ENCODE assay signal across 17 cellular contexts in the genomic region with DNA sequence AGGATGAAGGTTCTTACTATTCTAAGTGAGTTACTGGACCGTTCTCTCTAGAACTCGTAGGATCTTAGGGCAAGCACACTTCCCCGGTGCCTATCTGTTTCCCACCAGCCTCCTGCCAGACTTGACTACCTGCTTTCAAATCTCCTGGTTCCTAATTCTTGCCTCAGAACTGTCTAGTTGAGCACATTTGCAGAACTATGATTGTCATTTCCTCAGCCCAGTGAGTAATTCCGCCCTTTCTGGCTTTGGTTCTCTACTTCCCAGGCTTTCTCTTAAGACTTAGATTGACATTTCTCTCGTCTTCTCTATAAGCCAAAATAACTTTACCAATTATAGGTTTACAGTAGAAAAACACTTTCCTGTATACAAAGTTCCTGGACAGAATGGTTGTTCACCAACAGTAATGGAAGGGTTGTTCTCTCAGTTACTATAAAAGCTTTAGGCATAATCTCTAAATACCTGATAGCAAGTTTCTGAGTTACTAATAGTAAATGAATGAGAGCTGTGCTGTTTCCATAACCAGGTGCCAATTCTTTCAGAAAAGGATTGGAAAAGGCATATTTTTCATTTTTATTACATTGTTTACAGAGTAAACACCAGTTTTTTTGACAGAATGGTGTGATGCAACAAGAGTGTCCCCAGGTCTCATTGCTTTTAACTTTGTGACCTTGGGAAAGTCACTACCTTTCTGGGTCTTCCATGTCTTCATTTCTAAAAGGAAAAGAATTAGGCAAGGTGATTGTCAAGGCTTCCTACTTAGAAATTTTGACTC. TPM values are rescaled to one million over a fixed set of nuclear protein-coding genes. Genes with fewer than 3 reads are reported as not detected.
DNase-seq lines count a peak whose midpoint lies in the region; ATAC-seq, FAIRE-seq and TF ChIP-seq lines count a peak whose summit lies in the region.
"Had no signal": no experiment of that assay in that cellular context is flagged by ENCODE, and none has a peak within 500 bp of the region (broad histone marks: within the 10 kb centered on the region; RNA-seq: fewer than 3 reads in every experiment).

No MANE protein-coding gene starts in this region.

- H3K79me2 ChIP-seq in HepG2 (ENCODE audit: insufficient read depth, low read length) (no peaks in the 10 kb centered on the region), osteoblast (ENCODE audit: insufficient read depth, low read length) (no peaks in the 10 kb centered on the region)

- no peak for TF ChIP-seq POLR2A in HepG2 (IDR thresholded peaks at IDR 0.05; ENCODE audit: insufficient read depth in 1 of 2, low read depth in 2 of 2, low read length in 2 of 2)
- no peak for TF ChIP-seq POLR2A in right lobe of liver (IDR thresholded peaks at IDR 0.05)

- no peak for TF ChIP-seq CTCF in HepG2 (CRISPR knock-in tag; IDR thresholded peaks at IDR 0.05)
- TF ChIP-seq CTCF in right lobe of liver (IDR thresholded peaks at IDR 0.05) = no peak
- no peak for TF ChIP-seq CTCF in osteoblast (IDR thresholded peaks at IDR 0.05; ENCODE audit: extremely low read depth, low read depth, low read length)

- TF ChIP-seq EP300 in HepG2 (IDR thresholded peaks at IDR 0.05; ENCODE audit: low read depth in 2 of 2, low read length in 2 of 2) (no peak), HepG2 (CRISPR knock-in tag; IDR thresholded peaks at IDR 0.05; ENCODE audit: borderline replicate concordance) (no peak)

- CTCF ChIA-PET in HepG2 (lab: Yijun Ruan, JAX; ENCODE audit: low intra/inter-chr PET ratio, low total read pairs) = no interaction called here

- no peak overlapping the region for H3K4me2 ChIP-seq in HepG2 (ENCODE audit: low read depth, low read length)
- H3K4me2 ChIP-seq in osteoblast (ENCODE audit: insufficient read depth, low read length) = no peak overlapping the region
- H3K4me2 ChIP-seq: GM23338 had no signal

- 94% methylated on average over 5 of the region's 5 CpGs for whole genome bisulfite sequencing in HepG2 (ENCODE audit: low lambda C conversion rate)
- 98% methylated on average over 5 of the region's 5 CpGs for WGBS in right lobe of liver (ENCODE audit: insufficient coverage, low coverage, low lambda C conversion rate, missing lambda C conversion rate)
- WGBS in aorta, 2 donors = 76% methylated on average over 5 of the region's 5 CpGs

- peaks cover 4 to 31% of the 10 kb centered on the region in 2 experiments; a peak in 4 of 5 replicates for H3K36me3 ChIP-seq in HepG2 (replicated peaks in 1 of 2; ENCODE audit: control insufficient read depth in 1 of 2, insufficient read depth in 2 of 2, low read length in 2 of 2)
- no peaks in the 10 kb centered on the region for H3K36me3 ChIP-seq in right lobe of liver
- H3K36me3 ChIP-seq in osteoblast (ENCODE audit: insufficient read depth, low read length) = no peaks in the 10 kb centered on the region
- peaks cover 1 to 3% of the 10 kb centered on the region in 2 donors for H3K36me3 ChIP-seq in aorta (ENCODE audit: control insufficient read depth in 1 of 2, insufficient read depth in 2 of 2, low read length in 1 of 2)

- no peak for DNase-seq in HepG2 (ENCODE audit: low spot score)
- DNase-seq in right lobe of liver = no peak
- DNase-seq in dermis blood vessel endothelial cell = peak; percentile 33
- DNase-seq in osteoblast (ENCODE audit: insufficient read length, low spot score, missing footprints) = no peak
- DNase-seq in NCI-H446 treated with DMSO at 0.1 percent for 48 hours (lab: John Stamatoyannopoulos, UW) = no peak
- DNase-seq in aorta = no peak
- DNase-seq in NCI-H2029 (lab: John Stamatoyannopoulos, UW) = no peak
- DNase-seq: Caco-2; CD8-positive, alpha-beta memory T cell; H7; KBM-7 had no signal

- H3K27ac ChIP-seq in HepG2 (ENCODE audit: extremely low read length, insufficient read depth, low read length) (no peak overlapping the region), right lobe of liver (no peak overlapping the region), osteoblast (ENCODE audit: low read depth, low read length) (peak overlapping the region; percentile 5), aorta (ENCODE audit: low read depth in 1 of 2, low read length in 2 of 2) (peak overlapping the region in 1 of 2 donors; percentile 25)
- H3K27ac ChIP-seq: 22Rv1, HL-60 had no signal

- H2AFZ ChIP-seq in HepG2 (ENCODE audit: low read length) (no peak overlapping the region), osteoblast (ENCODE audit: low read length) (no peak overlapping the region)
- H2AFZ ChIP-seq: GM23338 had no signal

- POLR2A ChIA-PET in HepG2 (lab: Yijun Ruan, JAX) = no interaction called here

- ATAC-seq in HepG2 (no peak), right lobe of liver (no peak), aorta (ENCODE audit: low FRiP score) (no peak), GM18861 (IDR thresholded peaks at IDR 0.05; ENCODE audit: unreplicated experiment) (no peak)
- ATAC-seq: GM12878, GM23338 had no signal

- H3K27me3 ChIP-seq in HepG2 (ENCODE audit: control insufficient read depth in 1 of 2, insufficient read depth in 2 of 2, low read length in 2 of 2) = no peaks in the 10 kb centered on the region
- H3K27me3 ChIP-seq in right lobe of liver = no peaks in the 10 kb centered on the region
- no peaks in the 10 kb centered on the region for H3K27me3 ChIP-seq in osteoblast (ENCODE audit: insufficient read depth, low read length)
- no peaks in the 10 kb centered on the region for H3K27me3 ChIP-seq in aorta (ENCODE audit: control insufficient read depth in 1 of 2, insufficient read depth in 2 of 2, low read length in 1 of 2)

- no TSS peak for BruUV-seq in HepG2 (replicated peaks; lab: Mats Ljungman, UMichigan)

- H4K20me1 ChIP-seq in HepG2 (ENCODE audit: insufficient read depth, low read length) (peaks cover 2% of the 10 kb centered on the region; the same call in 1 of the 2 replicates), osteoblast (ENCODE audit: insufficient read depth, low read length) (no peaks in the 10 kb centered on the region)

- TF ChIP-seq RAD21 in HepG2 (CRISPR knock-in tag; IDR thresholded peaks at IDR 0.05) = no peak

- H3K9me3 ChIP-seq in HepG2 (ENCODE audit: low read length) (no peaks in the 10 kb centered on the region), right lobe of liver (no peaks in the 10 kb centered on the region), osteoblast (ENCODE audit: low read depth, low read length) (no peaks in the 10 kb centered on the region), aorta (ENCODE audit: control insufficient read depth, low read length) (no peaks in the 10 kb centered on the region)
- H3K9me3 ChIP-seq: Caco-2 had no signal

- FAIRE-seq in HepG2 (lab: Jason Lieb, UNC) = no peak
- FAIRE-seq: GM12878, GM18507 had no signal

- intact Hi-C loops in HepG2 (cut with micrococcal nuclease; ENCODE audit: unreplicated experiment) (no loop called here), right lobe of liver (cut with DNase I) (no loop called here), aorta (cut with DNase I) (loop anchor here (5.0 to 10.0 kb wide), 5 partner anchors 42 to 194 kb away; a partner anchor contains a TSS)

- in situ Hi-C loops in HepG2 (cut with HindIII; ENCODE audit: extremely low pct_ligation_motif_present, low pct_unique_long_range_greater_than_20kb) = loop anchor here (10.0 kb wide), 1 partner anchor 194 kb away; no protein-coding TSS in a partner anchor

- no peak overlapping the region for H3K9ac ChIP-seq in HepG2 (ENCODE audit: insufficient read depth, low read depth, low read length)

- H3K4me3 ChIP-seq in HepG2 (replicated peaks in 1 of 3; ENCODE audit: insufficient read depth in 1 of 3, low read depth in 2 of 3, low read length in 3 of 3) (no peak overlapping the region), right lobe of liver (no peak overlapping the region), osteoblast (ENCODE audit: insufficient read depth, low read length) (no peak overlapping the region), aorta (ENCODE audit: low read length in 2 of 2) (no peak overlapping the region)
- H3K4me3 ChIP-seq: GM12878, GM23338 had no signal

- H3K4me1 ChIP-seq in HepG2 (ENCODE audit: insufficient read depth, low read length) = peaks cover 7% of the 10 kb centered on the region
- H3K4me1 ChIP-seq in right lobe of liver = peaks cover 0 to 17% (median 0%) of the 10 kb centered on the region in 4 donors
- H3K4me1 ChIP-seq in osteoblast (ENCODE audit: insufficient read depth, low read length) = peaks cover 16% of the 10 kb centered on the region
- no peaks in the 10 kb centered on the region for H3K4me1 ChIP-seq in aorta (ENCODE audit: control insufficient read depth in 1 of 2, insufficient read depth in 2 of 2, low read length in 2 of 2)
- H3K4me1 ChIP-seq: Caco-2 had no signal

RNA-seq across cellular contexts. Expression of a gene that starts 41.1 kb away (rescaled TPM):
- 26.4 and 32.5 TPM in 2 replicates for total RNA-seq in HepG2 (2016; rRNA removed; fragmentation: Illumina TruSeq; extraction: Trizol)
- total RNA-seq in HepG2 (2016; cell fraction: cytosol; rRNA removed; fragmentation: Illumina TruSeq; extraction: Trizol; ENCODE audit: low read depth) = 9.2 and 11.0 TPM in 2 replicates
- total RNA-seq in HepG2 (2016; cell fraction: insoluble cytoplasmic fraction; rRNA removed; fragmentation: Illumina TruSeq; extraction: Trizol) = 22.6 and 30.8 TPM in 2 replicates
- total RNA-seq in HepG2 (2016; cell fraction: membrane; rRNA removed; fragmentation: Illumina TruSeq; extraction: Trizol) = 20.5 and 24.2 TPM in 2 replicates
- 29.3 and 30.9 TPM in 2 replicates for total RNA-seq in HepG2 (2016; cell fraction: nucleus; rRNA removed; fragmentation: Illumina TruSeq; extraction: Trizol)
- 11.1 and 12.5 TPM in 2 replicates for polyA plus RNA-seq in HepG2 (2011; rRNA removed)
- polyA plus RNA-seq in HepG2 (2011; cell fraction: cytosol; rRNA removed) = 4.8 and 7.6 TPM in 2 replicates
- 14.1 and 14.5 TPM in 2 replicates for polyA plus RNA-seq in HepG2 (2011; cell fraction: nucleus; rRNA removed)
- 12.0 and 14.3 TPM in 2 replicates for polyA plus RNA-seq in HepG2 (2012)
- polyA plus RNA-seq in HepG2 (2016; cell fraction: cytosol; fragmentation: Illumina TruSeq; extraction: Trizol; ENCODE audit: low read depth) = 4.6 and 5.2 TPM in 2 replicates
- polyA plus RNA-seq in HepG2 (2016; cell fraction: insoluble cytoplasmic fraction; fragmentation: Illumina TruSeq; extraction: Trizol; ENCODE audit: low read depth) = 20.6 and 20.9 TPM in 2 replicates
- polyA plus RNA-seq in HepG2 (2016; cell fraction: membrane; fragmentation: Illumina TruSeq; extraction: Trizol; ENCODE audit: low read depth) = 10.8 and 11.4 TPM in 2 replicates
- 18.0 and 18.2 TPM in 2 replicates for polyA plus RNA-seq in HepG2 (2016; cell fraction: nucleus; fragmentation: Illumina TruSeq; extraction: Trizol; ENCODE audit: insufficient read depth, low read depth)
- 4.2 and 13.4 TPM in 2 replicates for polyA minus RNA-seq in HepG2 (2011; rRNA and poly(A)+ RNA removed; ENCODE audit: low replicate concordance)
- 10.9 and 14.0 TPM in 2 replicates for polyA minus RNA-seq in HepG2 (2011; cell fraction: cytosol; rRNA and poly(A)+ RNA removed)
- polyA minus RNA-seq in HepG2 (2011; cell fraction: nucleus; rRNA and poly(A)+ RNA removed) = 51.5 and 54.2 TPM in 2 replicates
- total RNA-seq in right lobe of liver = 1 to 10 TPM; 2.7 to 8.1 (median 4.4) TPM
- total RNA-seq in dermis blood vessel endothelial cell = 19.1 and 22.8 TPM in 2 replicates
- total RNA-seq in osteoblast = 13.8 and 14.1 TPM in 2 replicates
- 10 to 100 TPM; 13.5 to 17.1 TPM for total RNA-seq in aorta
- polyA plus RNA-seq in aorta = 1 to 10 TPM; 3.1 to 5.5 TPM

RNA-seq across cellular contexts. Expression of a gene that starts 42.8 kb away (rescaled TPM):
- 20.2 and 32.3 TPM in 2 replicates for total RNA-seq in HepG2 (2016; rRNA removed; fragmentation: Illumina TruSeq; extraction: Trizol)
- 1.4 and 2.1 TPM in 2 replicates for total RNA-seq in HepG2 (2016; cell fraction: cytosol; rRNA removed; fragmentation: Illumina TruSeq; extraction: Trizol; ENCODE audit: low read depth)
- total RNA-seq in HepG2 (2016; cell fraction: insoluble cytoplasmic fraction; rRNA removed; fragmentation: Illumina TruSeq; extraction: Trizol) = 24.8 and 33.7 TPM in 2 replicates
- 6.5 and 7.2 TPM in 2 replicates for total RNA-seq in HepG2 (2016; cell fraction: membrane; rRNA removed; fragmentation: Illumina TruSeq; extraction: Trizol)
- total RNA-seq in HepG2 (2016; cell fraction: nucleus; rRNA removed; fragmentation: Illumina TruSeq; extraction: Trizol) = 42.5 and 43.1 TPM in 2 replicates
- polyA plus RNA-seq in HepG2 (2011; rRNA removed) = 14.2 and 20.0 TPM in 2 replicates
- polyA plus RNA-seq in HepG2 (2011; cell fraction: cytosol; rRNA removed) = 9.5 and 13.3 TPM in 2 replicates
- 3.2 and 4.0 TPM in 2 replicates for polyA plus RNA-seq in HepG2 (2011; cell fraction: nucleus; rRNA removed)
- polyA plus RNA-seq in HepG2 (2012) = 16.2 and 17.4 TPM in 2 replicates
- polyA plus RNA-seq in HepG2 (2016; cell fraction: cytosol; fragmentation: Illumina TruSeq; extraction: Trizol; ENCODE audit: low read depth) = 0.87 and 1.7 TPM in 2 replicates
- 14.3 and 18.2 TPM in 2 replicates for polyA plus RNA-seq in HepG2 (2016; cell fraction: insoluble cytoplasmic fraction; fragmentation: Illumina TruSeq; extraction: Trizol; ENCODE audit: low read depth)
- polyA plus RNA-seq in HepG2 (2016; cell fraction: membrane; fragmentation: Illumina TruSeq; extraction: Trizol; ENCODE audit: low read depth) = 3.0 and 3.7 TPM in 2 replicates
- polyA plus RNA-seq in HepG2 (2016; cell fraction: nucleus; fragmentation: Illumina TruSeq; extraction: Trizol; ENCODE audit: insufficient read depth, low read depth) = 40.4 and 40.5 TPM in 2 replicates
- polyA minus RNA-seq in HepG2 (2011; rRNA and poly(A)+ RNA removed; ENCODE audit: low replicate concordance) = 5.7 and 13.0 TPM in 2 replicates
- polyA minus RNA-seq in HepG2 (2011; cell fraction: cytosol; rRNA and poly(A)+ RNA removed) = 12.8 TPM in 2 replicates
- polyA minus RNA-seq in HepG2 (2011; cell fraction: nucleus; rRNA and poly(A)+ RNA removed) = 17.7 and 17.8 TPM in 2 replicates
- total RNA-seq in right lobe of liver = 1 to 10 TPM; 4.0 to 8.7 (median 5.2) TPM
- total RNA-seq in dermis blood vessel endothelial cell = 15.5 and 18.2 TPM in 2 replicates
- 40.9 and 44.2 TPM in 2 replicates for total RNA-seq in osteoblast
- 10 to 100 TPM; 23.8 to 25.9 TPM for total RNA-seq in aorta
- polyA plus RNA-seq in aorta = 1 to 10 TPM; 4.9 to 7.1 TPM

Comparison
In these comparisons a context has a peak if more than half of its experiments do, and no peak if none do; other contexts are left out.
1. intact Hi-C loops: an anchor here in aorta (5.0 to 10.0 kb wide); none called in HepG2 and right lobe of liver.